In the genomic region with DNA sequence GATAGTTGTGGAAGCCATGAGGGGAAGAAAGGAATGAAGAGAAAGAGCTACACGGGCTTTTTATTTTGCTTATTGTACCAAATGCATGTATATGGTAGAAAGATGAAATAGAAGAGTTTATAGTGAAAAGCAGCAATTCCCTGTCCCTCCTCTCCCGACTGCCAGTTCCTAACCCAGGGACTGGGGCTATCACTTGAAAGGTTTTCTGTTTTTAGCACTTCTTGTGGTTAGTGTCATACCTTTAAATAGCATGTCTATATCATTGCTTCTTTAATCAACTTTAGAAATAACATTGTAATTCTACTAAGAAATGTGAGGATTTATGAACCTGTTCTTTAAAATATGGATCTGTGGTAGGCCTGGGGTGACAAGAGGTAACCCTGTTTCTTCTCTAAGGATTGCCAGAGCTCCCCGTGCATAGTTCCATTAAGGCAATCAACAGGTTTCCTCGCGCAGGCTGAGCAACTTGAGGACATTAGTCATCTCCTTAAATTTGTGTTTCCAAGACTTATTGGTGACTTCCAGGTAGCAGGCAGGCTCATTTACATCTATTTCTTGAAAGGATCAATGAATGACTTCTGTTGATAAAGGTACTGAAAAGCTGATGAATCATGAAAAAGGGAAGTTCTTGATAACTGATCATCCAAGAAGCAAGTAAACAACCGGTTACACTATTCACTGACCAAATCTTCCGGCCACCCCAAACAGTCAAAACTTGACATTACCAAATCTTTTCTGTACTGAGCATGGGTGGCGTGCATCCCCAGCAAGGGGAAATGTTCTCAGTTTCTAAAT, we compare ENCODE assay signal across 1 cellular context.
TF ChIP-seq lines count a peak whose summit lies in the region.

No MANE protein-coding gene starts in this region.

TF ChIP-seq in GM12878, 131 proteins besides CTCF, POLR2A, EP300 and RAD21 (continued from another document and continues in another):
- TF ChIP-seq, protein P1, sequence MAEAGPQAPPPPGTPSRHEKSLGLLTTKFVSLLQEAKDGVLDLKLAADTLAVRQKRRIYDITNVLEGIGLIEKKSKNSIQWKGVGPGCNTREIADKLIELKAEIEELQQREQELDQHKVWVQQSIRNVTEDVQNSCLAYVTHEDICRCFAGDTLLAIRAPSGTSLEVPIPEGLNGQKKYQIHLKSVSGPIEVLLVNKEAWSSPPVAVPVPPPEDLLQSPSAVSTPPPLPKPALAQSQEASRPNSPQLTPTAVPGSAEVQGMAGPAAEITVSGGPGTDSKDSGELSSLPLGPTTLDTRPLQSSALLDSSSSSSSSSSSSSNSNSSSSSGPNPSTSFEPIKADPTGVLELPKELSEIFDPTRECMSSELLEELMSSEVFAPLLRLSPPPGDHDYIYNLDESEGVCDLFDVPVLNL (IDR thresholded peaks at IDR 0.05; ENCODE audit: low read depth, low read length) = no peak
- TF ChIP-seq CBX5 (IDR thresholded peaks at IDR 0.05; ENCODE audit: low read depth) (peak; percentile 89; the same call in 1 of the 2 replicates), FOXM1 (IDR thresholded peaks at IDR 0.05; ENCODE audit: low read depth, low read length) (peak; percentile 100), MTA3 (IDR thresholded peaks at IDR 0.05; ENCODE audit: borderline replicate concordance, low read length) (peak; percentile 97), POU2F2 (IDR thresholded peaks at IDR 0.05; ENCODE audit: borderline replicate concordance, low read depth, low read length) (peak; percentile 75; the same call in 2 of the 3 replicates), ZBED1 (IDR thresholded peaks at IDR 0.05; ENCODE audit: borderline replicate concordance) (peak; percentile 99), IRF4 (IDR thresholded peaks at IDR 0.05; ENCODE audit: low read depth, low read length) (peak; percentile 94), PML (IDR thresholded peaks at IDR 0.05; ENCODE audit: low read length) (peak; percentile 88), RUNX3 (IDR thresholded peaks at IDR 0.05; ENCODE audit: low read length) (peak; percentile 95), KLF5 (IDR thresholded peaks at IDR 0.05; ENCODE audit: partially characterized antibody) (no peak), TCF7 (IDR thresholded peaks at IDR 0.05; ENCODE audit: borderline replicate concordance) (peak; percentile 82), IKZF1 (conservative IDR thresholded peaks at IDR 0.05) (peak; percentile 64; the same call in 1 of the 2 replicates), TCF3 (IDR thresholded peaks at IDR 0.05; ENCODE audit: borderline replicate concordance, insufficient read depth, low read depth, low read length) (0 out of 2 replicates have a peak, but pooled peaks have one; percentile 45), TCF12 (IDR thresholded peaks at IDR 0.05; ENCODE audit: low read depth, low read length) (peak; percentile 62; the same call in 1 of the 2 replicates), TBL1XR1 (IDR thresholded peaks at IDR 0.05; ENCODE audit: low read depth, low read length) (peak; percentile 88), SMARCA5 (IDR thresholded peaks at IDR 0.05) (0 out of 2 replicates have a peak, but pooled peaks have one; percentile 37), SPI1 (IDR thresholded peaks at IDR 0.05; ENCODE audit: borderline replicate concordance, insufficient read depth, low read depth, low read length) (peak; percentile 39; the same call in 1 of the 2 replicates), EED (IDR thresholded peaks at IDR 0.05; ENCODE audit: low read depth) (peak; percentile 95), MEF2B (IDR thresholded peaks at IDR 0.05; ENCODE audit: partially characterized antibody, poor library complexity, severe bottlenecking) (peak; percentile 56), POLR2AphosphoS5 (IDR thresholded peaks at IDR 0.05; ENCODE audit: low read length) (no peak), SP1 (IDR thresholded peaks at IDR 0.05; ENCODE audit: low read depth, low read length) (peak; percentile 39), IKZF2 (IDR thresholded peaks at IDR 0.05) (peak; percentile 77 to 89), CEBPB (IDR thresholded peaks at IDR 0.05; ENCODE audit: borderline replicate concordance in 1 of 2, low read depth in 2 of 2, low read length in 2 of 2) (peak in 1 of 2 experiments; percentile 88; a peak in 1 of 4 replicates), ETV6 (conservative IDR thresholded peaks at IDR 0.05 in 1 of 2, IDR thresholded peaks at IDR 0.05 in 1 of 2; ENCODE audit: borderline replicate concordance in 1 of 2, low read depth in 1 of 2) (peak in 1 of 2 experiments; percentile 91; a peak in 2 of 4 replicates), NR2F1 (conservative IDR thresholded peaks at IDR 0.05) (peak; percentile 75), SREBF1 (IDR thresholded peaks at IDR 0.05; ENCODE audit: low read length) (peak; percentile 78), SUZ12 (IDR thresholded peaks at IDR 0.05; ENCODE audit: unreplicated experiment) (no peak), RCOR1 (conservative IDR thresholded peaks at IDR 0.05; ENCODE audit: low read depth, low read length) (no peak), CREM (IDR thresholded peaks at IDR 0.05; ENCODE audit: low read depth) (peak; percentile 96), BMI1 (IDR thresholded peaks at IDR 0.05; ENCODE audit: borderline replicate concordance) (peak; percentile 30; the same call in 1 of the 2 replicates)
- TF ChIP-seq, protein P2, sequence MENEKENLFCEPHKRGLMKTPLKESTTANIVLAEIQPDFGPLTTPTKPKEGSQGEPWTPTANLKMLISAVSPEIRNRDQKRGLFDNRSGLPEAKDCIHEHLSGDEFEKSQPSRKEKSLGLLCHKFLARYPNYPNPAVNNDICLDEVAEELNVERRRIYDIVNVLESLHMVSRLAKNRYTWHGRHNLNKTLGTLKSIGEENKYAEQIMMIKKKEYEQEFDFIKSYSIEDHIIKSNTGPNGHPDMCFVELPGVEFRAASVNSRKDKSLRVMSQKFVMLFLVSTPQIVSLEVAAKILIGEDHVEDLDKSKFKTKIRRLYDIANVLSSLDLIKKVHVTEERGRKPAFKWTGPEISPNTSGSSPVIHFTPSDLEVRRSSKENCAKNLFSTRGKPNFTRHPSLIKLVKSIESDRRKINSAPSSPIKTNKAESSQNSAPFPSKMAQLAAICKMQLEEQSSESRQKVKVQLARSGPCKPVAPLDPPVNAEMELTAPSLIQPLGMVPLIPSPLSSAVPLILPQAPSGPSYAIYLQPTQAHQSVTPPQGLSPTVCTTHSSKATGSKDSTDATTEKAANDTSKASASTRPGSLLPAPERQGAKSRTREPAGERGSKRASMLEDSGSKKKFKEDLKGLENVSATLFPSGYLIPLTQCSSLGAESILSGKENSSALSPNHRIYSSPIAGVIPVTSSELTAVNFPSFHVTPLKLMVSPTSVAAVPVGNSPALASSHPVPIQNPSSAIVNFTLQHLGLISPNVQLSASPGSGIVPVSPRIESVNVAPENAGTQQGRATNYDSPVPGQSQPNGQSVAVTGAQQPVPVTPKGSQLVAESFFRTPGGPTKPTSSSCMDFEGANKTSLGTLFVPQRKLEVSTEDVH (IDR thresholded peaks at IDR 0.05; ENCODE audit: low read depth, partially characterized antibody) = no peak
- TF ChIP-seq, protein P3, sequence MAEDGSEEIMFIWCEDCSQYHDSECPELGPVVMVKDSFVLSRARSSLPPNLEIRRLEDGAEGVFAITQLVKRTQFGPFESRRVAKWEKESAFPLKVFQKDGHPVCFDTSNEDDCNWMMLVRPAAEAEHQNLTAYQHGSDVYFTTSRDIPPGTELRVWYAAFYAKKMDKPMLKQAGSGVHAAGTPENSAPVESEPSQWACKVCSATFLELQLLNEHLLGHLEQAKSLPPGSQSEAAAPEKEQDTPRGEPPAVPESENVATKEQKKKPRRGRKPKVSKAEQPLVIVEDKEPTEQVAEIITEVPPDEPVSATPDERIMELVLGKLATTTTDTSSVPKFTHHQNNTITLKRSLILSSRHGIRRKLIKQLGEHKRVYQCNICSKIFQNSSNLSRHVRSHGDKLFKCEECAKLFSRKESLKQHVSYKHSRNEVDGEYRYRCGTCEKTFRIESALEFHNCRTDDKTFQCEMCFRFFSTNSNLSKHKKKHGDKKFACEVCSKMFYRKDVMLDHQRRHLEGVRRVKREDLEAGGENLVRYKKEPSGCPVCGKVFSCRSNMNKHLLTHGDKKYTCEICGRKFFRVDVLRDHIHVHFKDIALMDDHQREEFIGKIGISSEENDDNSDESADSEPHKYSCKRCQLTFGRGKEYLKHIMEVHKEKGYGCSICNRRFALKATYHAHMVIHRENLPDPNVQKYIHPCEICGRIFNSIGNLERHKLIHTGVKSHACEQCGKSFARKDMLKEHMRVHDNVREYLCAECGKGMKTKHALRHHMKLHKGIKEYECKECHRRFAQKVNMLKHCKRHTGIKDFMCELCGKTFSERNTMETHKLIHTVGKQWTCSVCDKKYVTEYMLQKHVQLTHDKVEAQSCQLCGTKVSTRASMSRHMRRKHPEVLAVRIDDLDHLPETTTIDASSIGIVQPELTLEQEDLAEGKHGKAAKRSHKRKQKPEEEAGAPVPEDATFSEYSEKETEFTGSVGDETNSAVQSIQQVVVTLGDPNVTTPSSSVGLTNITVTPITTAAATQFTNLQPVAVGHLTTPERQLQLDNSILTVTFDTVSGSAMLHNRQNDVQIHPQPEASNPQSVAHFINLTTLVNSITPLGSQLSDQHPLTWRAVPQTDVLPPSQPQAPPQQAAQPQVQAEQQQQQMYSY (CRISPR knock-in tag; IDR thresholded peaks at IDR 0.05) = no peak
- TF ChIP-seq, protein P4, sequence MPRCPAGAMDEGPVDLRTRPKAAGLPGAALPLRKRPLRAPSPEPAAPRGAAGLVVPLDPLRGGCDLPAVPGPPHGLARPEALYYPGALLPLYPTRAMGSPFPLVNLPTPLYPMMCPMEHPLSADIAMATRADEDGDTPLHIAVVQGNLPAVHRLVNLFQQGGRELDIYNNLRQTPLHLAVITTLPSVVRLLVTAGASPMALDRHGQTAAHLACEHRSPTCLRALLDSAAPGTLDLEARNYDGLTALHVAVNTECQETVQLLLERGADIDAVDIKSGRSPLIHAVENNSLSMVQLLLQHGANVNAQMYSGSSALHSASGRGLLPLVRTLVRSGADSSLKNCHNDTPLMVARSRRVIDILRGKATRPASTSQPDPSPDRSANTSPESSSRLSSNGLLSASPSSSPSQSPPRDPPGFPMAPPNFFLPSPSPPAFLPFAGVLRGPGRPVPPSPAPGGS (IDR thresholded peaks at IDR 0.05; ENCODE audit: borderline replicate concordance, insufficient read depth, low read depth, low read length, poor library complexity, severe bottlenecking) = peak; percentile 94
- TF ChIP-seq, protein P5, sequence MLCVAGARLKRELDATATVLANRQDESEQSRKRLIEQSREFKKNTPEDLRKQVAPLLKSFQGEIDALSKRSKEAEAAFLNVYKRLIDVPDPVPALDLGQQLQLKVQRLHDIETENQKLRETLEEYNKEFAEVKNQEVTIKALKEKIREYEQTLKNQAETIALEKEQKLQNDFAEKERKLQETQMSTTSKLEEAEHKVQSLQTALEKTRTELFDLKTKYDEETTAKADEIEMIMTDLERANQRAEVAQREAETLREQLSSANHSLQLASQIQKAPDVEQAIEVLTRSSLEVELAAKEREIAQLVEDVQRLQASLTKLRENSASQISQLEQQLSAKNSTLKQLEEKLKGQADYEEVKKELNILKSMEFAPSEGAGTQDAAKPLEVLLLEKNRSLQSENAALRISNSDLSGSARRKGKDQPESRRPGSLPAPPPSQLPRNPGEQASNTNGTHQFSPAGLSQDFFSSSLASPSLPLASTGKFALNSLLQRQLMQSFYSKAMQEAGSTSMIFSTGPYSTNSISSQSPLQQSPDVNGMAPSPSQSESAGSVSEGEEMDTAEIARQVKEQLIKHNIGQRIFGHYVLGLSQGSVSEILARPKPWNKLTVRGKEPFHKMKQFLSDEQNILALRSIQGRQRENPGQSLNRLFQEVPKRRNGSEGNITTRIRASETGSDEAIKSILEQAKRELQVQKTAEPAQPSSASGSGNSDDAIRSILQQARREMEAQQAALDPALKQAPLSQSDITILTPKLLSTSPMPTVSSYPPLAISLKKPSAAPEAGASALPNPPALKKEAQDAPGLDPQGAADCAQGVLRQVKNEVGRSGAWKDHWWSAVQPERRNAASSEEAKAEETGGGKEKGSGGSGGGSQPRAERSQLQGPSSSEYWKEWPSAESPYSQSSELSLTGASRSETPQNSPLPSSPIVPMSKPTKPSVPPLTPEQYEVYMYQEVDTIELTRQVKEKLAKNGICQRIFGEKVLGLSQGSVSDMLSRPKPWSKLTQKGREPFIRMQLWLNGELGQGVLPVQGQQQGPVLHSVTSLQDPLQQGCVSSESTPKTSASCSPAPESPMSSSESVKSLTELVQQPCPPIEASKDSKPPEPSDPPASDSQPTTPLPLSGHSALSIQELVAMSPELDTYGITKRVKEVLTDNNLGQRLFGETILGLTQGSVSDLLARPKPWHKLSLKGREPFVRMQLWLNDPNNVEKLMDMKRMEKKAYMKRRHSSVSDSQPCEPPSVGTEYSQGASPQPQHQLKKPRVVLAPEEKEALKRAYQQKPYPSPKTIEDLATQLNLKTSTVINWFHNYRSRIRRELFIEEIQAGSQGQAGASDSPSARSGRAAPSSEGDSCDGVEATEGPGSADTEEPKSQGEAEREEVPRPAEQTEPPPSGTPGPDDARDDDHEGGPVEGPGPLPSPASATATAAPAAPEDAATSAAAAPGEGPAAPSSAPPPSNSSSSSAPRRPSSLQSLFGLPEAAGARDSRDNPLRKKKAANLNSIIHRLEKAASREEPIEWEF (IDR thresholded peaks at IDR 0.05; ENCODE audit: insufficient replicate concordance, low read depth, low read length) = peak; percentile 98
- TF ChIP-seq, protein P6, sequence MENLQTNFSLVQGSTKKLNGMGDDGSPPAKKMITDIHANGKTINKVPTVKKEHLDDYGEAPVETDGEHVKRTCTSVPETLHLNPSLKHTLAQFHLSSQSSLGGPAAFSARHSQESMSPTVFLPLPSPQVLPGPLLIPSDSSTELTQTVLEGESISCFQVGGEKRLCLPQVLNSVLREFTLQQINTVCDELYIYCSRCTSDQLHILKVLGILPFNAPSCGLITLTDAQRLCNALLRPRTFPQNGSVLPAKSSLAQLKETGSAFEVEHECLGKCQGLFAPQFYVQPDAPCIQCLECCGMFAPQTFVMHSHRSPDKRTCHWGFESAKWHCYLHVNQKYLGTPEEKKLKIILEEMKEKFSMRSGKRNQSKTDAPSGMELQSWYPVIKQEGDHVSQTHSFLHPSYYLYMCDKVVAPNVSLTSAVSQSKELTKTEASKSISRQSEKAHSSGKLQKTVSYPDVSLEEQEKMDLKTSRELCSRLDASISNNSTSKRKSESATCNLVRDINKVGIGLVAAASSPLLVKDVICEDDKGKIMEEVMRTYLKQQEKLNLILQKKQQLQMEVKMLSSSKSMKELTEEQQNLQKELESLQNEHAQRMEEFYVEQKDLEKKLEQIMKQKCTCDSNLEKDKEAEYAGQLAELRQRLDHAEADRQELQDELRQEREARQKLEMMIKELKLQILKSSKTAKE (IDR thresholded peaks at IDR 0.05; ENCODE audit: low read depth, poor library complexity, severe bottlenecking) = peak; percentile 73
- TF ChIP-seq, protein P7, sequence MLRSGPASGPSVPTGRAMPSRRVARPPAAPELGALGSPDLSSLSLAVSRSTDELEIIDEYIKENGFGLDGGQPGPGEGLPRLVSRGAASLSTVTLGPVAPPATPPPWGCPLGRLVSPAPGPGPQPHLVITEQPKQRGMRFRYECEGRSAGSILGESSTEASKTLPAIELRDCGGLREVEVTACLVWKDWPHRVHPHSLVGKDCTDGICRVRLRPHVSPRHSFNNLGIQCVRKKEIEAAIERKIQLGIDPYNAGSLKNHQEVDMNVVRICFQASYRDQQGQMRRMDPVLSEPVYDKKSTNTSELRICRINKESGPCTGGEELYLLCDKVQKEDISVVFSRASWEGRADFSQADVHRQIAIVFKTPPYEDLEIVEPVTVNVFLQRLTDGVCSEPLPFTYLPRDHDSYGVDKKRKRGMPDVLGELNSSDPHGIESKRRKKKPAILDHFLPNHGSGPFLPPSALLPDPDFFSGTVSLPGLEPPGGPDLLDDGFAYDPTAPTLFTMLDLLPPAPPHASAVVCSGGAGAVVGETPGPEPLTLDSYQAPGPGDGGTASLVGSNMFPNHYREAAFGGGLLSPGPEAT (IDR thresholded peaks at IDR 0.05; ENCODE audit: low read depth) = peak; percentile 23; the same call in 1 of the 2 replicates
- TF ChIP-seq, protein P8, sequence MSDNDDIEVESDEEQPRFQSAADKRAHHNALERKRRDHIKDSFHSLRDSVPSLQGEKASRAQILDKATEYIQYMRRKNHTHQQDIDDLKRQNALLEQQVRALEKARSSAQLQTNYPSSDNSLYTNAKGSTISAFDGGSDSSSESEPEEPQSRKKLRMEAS (IDR thresholded peaks at IDR 0.05; ENCODE audit: low read depth, low read length) = no peak
